Comparison of ENCODE assay signal across 17 cellular contexts in genomic region chr1:197637406-197637805, GRCh38.
"Had no signal": no experiment of that assay in that cellular context is flagged by ENCODE, and none has a peak within 500 bp of the region (broad histone marks: within the 10 kb centered on the region; RNA-seq: fewer than 3 reads in every experiment).

No MANE protein-coding gene starts in this region.

- DNase-seq: activated CD4-positive, alpha-beta T cell treated with anti-CD3 and anti-CD28 coated beads, Interleukin-2, amount 10 ng/mL, durations not matched to agents 7 days and 5 days; activated CD4-positive, CD25-positive, alpha-beta regulatory T cell; activated CD8-positive, alpha-beta memory T cell treated with anti-CD3 and anti-CD28 coated beads for 24 hours; activated naive CD4-positive, alpha-beta T cell treated with anti-CD3 and anti-CD28 coated beads, Interleukin-2, amount 10 ng/mL, durations not matched to agents 7 days and 5 days; central memory CD4-positive, alpha-beta T cell; effector CD8-positive, alpha-beta T cell; immature natural killer cell; left colon; mesenchymal stem cell; stimulated activated CD4-positive, alpha-beta T cell treated with anti-CD3 and anti-CD28 coated beads, Interleukin-4, amount 100 ng/mL, for 4 hours; T-helper 2 cell had no signal

- H3K4me3 Mint-ChIP-seq: activated CD4-positive, alpha-beta T cell treated with anti-CD3 and anti-CD28 coated beads, Interleukin-2, amount 10 ng/mL, durations not matched to agents 7 days and 5 days; activated naive CD4-positive, alpha-beta T cell treated with anti-CD3 and anti-CD28 coated beads, Interleukin-2, amount 10 ng/mL, durations not matched to agents 7 days and 5 days; activated T-helper 17 cell treated with anti-CD3 and anti-CD28 coated beads, Interleukin-2, amount 50 U/mL, for 72 hours; immature natural killer cell; nephron had no signal

- H3K27ac Mint-ChIP-seq: activated CD4-positive, alpha-beta T cell treated with anti-CD3 and anti-CD28 coated beads, Interleukin-2, amount 10 ng/mL, durations not matched to agents 7 days and 5 days; activated naive CD4-positive, alpha-beta T cell treated with anti-CD3 and anti-CD28 coated beads, Interleukin-2, amount 10 ng/mL, durations not matched to agents 7 days and 5 days; activated T-helper 17 cell treated with anti-CD3 and anti-CD28 coated beads, Interleukin-2, amount 50 U/mL, for 72 hours; nephron had no signal

- H3K9me3 Mint-ChIP-seq: activated T-helper 17 cell treated with anti-CD3 and anti-CD28 coated beads, Interleukin-2, amount 50 U/mL, for 72 hours; immature natural killer cell; nephron had no signal

- ATAC-seq: activated T-helper 17 cell treated with anti-CD3 and anti-CD28 coated beads, Interleukin-2, amount 50 U/mL, for 72 hours; left colon had no signal

- H3K4me1 Mint-ChIP-seq: activated CD4-positive, alpha-beta T cell treated with anti-CD3 and anti-CD28 coated beads, Interleukin-2, amount 10 ng/mL, durations not matched to agents 7 days and 5 days; activated naive CD4-positive, alpha-beta T cell treated with anti-CD3 and anti-CD28 coated beads, Interleukin-2, amount 10 ng/mL, durations not matched to agents 7 days and 5 days; activated T-helper 17 cell treated with anti-CD3 and anti-CD28 coated beads, Interleukin-2, amount 50 U/mL, for 72 hours; nephron had no signal

- H3K27ac ChIP-seq: coronary artery, epithelial cell of prostate had no signal

- FAIRE-seq: TTC549, urothelium cell line had no signal

- H3K27me3 Mint-ChIP-seq: activated CD4-positive, alpha-beta T cell treated with anti-CD3 and anti-CD28 coated beads, Interleukin-2, amount 10 ng/mL, durations not matched to agents 7 days and 5 days; activated naive CD4-positive, alpha-beta T cell treated with anti-CD3 and anti-CD28 coated beads, Interleukin-2, amount 10 ng/mL, durations not matched to agents 7 days and 5 days; activated T-helper 17 cell treated with anti-CD3 and anti-CD28 coated beads, Interleukin-2, amount 50 U/mL, for 72 hours had no signal

- H3K4me3 ChIP-seq: coronary artery had no signal
